ENCODE assay signal across 8 cellular contexts in the genomic region with DNA sequence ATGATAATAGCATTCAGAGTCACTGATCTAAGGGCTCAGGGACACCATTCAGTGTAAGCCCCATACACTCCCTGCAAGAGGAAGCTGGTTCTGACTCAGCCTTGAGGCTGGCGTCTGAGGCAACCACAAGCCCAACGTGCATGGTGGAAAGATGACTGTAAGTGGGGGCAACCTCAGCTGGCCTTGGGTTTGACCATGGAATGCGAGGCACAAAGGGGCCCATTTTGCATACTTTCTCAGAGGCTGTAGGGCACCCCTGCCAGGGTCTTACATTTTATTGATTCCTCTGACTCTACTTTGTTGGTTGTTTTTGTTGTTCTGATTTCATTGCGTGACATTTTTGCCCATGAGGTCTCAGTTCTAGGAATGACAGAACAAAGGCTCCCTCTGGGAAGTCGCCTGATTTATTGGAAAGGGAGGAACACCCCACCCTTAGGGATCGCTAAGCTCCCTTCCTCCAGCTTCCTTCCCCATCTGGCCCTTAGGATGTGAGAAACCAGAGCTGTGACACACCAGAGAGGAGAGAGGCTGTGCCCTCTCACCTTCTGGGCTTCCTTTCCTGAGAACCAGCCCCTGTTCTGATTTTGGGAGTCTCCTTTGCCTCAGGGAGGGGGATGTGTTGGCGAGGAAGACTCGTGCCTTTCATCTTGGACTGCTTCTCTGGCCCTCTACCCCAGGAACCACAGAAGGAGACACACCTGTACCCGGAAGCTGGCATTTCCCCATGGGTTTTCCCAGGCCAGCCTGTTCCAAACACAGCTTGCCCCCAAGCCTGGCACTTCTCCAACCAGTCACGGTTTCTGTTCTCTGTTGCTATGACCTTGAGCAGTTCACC. TPM values are rescaled to one million over a fixed set of nuclear protein-coding genes. Genes with fewer than 3 reads are reported as not detected.
A peak's percentile ranks its signal among the peaks of the same experiment; 100 is the strongest.
DNase-seq lines count a peak whose midpoint lies in the region; ATAC-seq and TF ChIP-seq lines count a peak whose summit lies in the region.

No MANE protein-coding gene starts in this region.

- H3K4me1 Mint-ChIP-seq in progenitor cell of endocrine pancreas (ENCODE audit: low read depth) = no peaks in the 10 kb centered on the region

- no peaks in the 10 kb centered on the region for H3K27me3 ChIP-seq in SU-DHL-6 (ENCODE audit: low read length)

- no peak overlapping the region for H3K4me3 Mint-ChIP-seq in progenitor cell of endocrine pancreas (ENCODE audit: low read depth)

- DNase-seq in AG10803 (ENCODE audit: low read depth) (peak; percentile 92), dedifferentiated amniotic fluid mesenchymal stem cell (ENCODE audit: extremely low spot score) (peak; percentile 28), omental fat pad (ENCODE audit: low spot score) (no peak), NCI-H446 treated with DMSO at 0.1 percent for 48 hours (lab: John Stamatoyannopoulos, UW) (no peak), progenitor cell of endocrine pancreas (ENCODE audit: low spot score, unreplicated experiment) (no peak)

- H2AFZ ChIP-seq in SU-DHL-6 (ENCODE audit: low read depth, low read length, severe bottlenecking) = no peak overlapping the region

- no peaks in the 10 kb centered on the region for H3K9me3 Mint-ChIP-seq in progenitor cell of endocrine pancreas (ENCODE audit: low read depth)

- H3K9me3 ChIP-seq in SU-DHL-6 (ENCODE audit: insufficient read depth, low read length) = no peaks in the 10 kb centered on the region

- TF ChIP-seq CTCF in AG10803 (conservative IDR thresholded peaks at IDR 0.05; ENCODE audit: low read length) (no peak), SU-DHL-6 (IDR thresholded peaks at IDR 0.05; ENCODE audit: insufficient read depth, low read length, poor library complexity, severe bottlenecking) (no peak), omental fat pad (IDR thresholded peaks at IDR 0.05) (no peak), progenitor cell of endocrine pancreas (IDR thresholded peaks at IDR 0.05; ENCODE audit: unreplicated experiment) (no peak)

- peaks cover 41% of the 10 kb centered on the region for H3K27me3 Mint-ChIP-seq in progenitor cell of endocrine pancreas

- H3K79me2 ChIP-seq in SU-DHL-6 (ENCODE audit: insufficient read depth, low read length) = peaks cover 3% of the 10 kb centered on the region; the same call in 1 of the 2 replicates

- ATAC-seq in GM18907 (IDR thresholded peaks at IDR 0.05; ENCODE audit: unreplicated experiment) (peak; percentile 45), HG03460 (IDR thresholded peaks at IDR 0.05; ENCODE audit: unreplicated experiment) (peak; percentile 52), omental fat pad (ENCODE audit: low FRiP score) (peak; percentile 50)

- H3K9ac ChIP-seq in SU-DHL-6 (ENCODE audit: low read length) = peak overlapping the region; percentile 31; the same call in 1 of the 2 replicates

- no peaks in the 10 kb centered on the region for H4K20me1 ChIP-seq in SU-DHL-6 (ENCODE audit: low read depth, low read length)

- no peak overlapping the region for H3K27ac Mint-ChIP-seq in progenitor cell of endocrine pancreas

- H3F3A ChIP-seq in SU-DHL-6 (ENCODE audit: insufficient read depth) = peaks cover 16% of the 10 kb centered on the region; the same call in 1 of the 2 replicates

- H3K4me3 ChIP-seq in AG10803 (ENCODE audit: low read length) (no peak overlapping the region), SU-DHL-6 (ENCODE audit: insufficient read depth, low read length, poor library complexity, severe bottlenecking) (no peak overlapping the region)

- H3K4me2 ChIP-seq in SU-DHL-6 (ENCODE audit: low read depth, low read length, poor library complexity, severe bottlenecking) = peak overlapping the region; percentile 35

- no peaks in the 10 kb centered on the region for H3K9me2 ChIP-seq in SU-DHL-6 (replicated peaks; ENCODE audit: insufficient read depth, low read length)

- H3K36me3 ChIP-seq in SU-DHL-6 (ENCODE audit: low read length) = no peaks in the 10 kb centered on the region

- H3K27ac ChIP-seq in SU-DHL-6 (ENCODE audit: low read depth, low read length) = peak overlapping the region; percentile 66

- no peaks in the 10 kb centered on the region for H3K36me3 Mint-ChIP-seq in progenitor cell of endocrine pancreas (ENCODE audit: insufficient read depth)

RNA-seq across cellular contexts. Expression of a gene that starts 5.6 kb away (rescaled TPM):
- total RNA-seq in omental fat pad (100 to 1,000 TPM in 1 of 4 donors, 10 to 100 TPM in 1, 1 to 10 TPM in 2; 3.2 to 101 (median 11.2) TPM), progenitor cell of endocrine pancreas (not detected in 2 replicates)

RNA-seq across cellular contexts. Expression of a gene that starts 52.8 kb away (rescaled TPM):
- total RNA-seq in omental fat pad (1 to 10 TPM in 2 of 4 donors, under 1 TPM in 2; 0.25 to 1.5 (median 0.84) TPM), progenitor cell of endocrine pancreas (8.5 and 9.4 TPM in 2 replicates)

Comparison
In these comparisons a context has a peak if more than half of its experiments do, and no peak if none do; other contexts are left out.
1. DNase-seq: peak in AG10803 (single experiment) and dedifferentiated amniotic fluid mesenchymal stem cell (single experiment); none in omental fat pad (single experiment), NCI-H446 treated with DMSO at 0.1 percent for 48 hours (single experiment) and progenitor cell of endocrine pancreas (single experiment).
2. Peak in every context shown above with its lines, with median percentiles within 50 percentile points of each other: ATAC-seq.